Comparison of ENCODE assay signal across 13 cellular contexts in the genomic region with DNA sequence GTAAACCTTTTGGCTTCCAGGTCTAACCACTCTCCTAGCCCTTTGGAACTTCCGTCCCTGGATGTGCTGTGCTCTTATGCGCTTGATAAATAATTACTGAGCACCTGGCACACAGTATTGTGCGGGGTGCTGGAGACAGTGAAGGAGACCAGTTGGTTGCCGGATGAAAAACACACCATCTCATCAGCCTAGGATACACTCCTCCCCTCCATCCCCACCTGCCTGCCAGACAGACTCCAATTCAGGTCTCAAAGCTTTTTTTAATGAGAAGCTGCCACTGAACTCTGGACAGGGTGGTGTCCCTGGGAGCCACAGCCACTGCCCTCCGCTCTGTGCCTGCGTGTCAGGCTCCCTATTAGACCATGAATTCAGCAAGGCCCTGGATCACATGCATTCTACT. TPM values are rescaled to one million over a fixed set of nuclear protein-coding genes. Genes with fewer than 3 reads are reported as not detected.
DNase-seq lines count a peak whose midpoint lies in the region; ATAC-seq lines count a peak whose summit lies in the region.
"Had no signal": no experiment of that assay in that cellular context is flagged by ENCODE, and none has a peak within 500 bp of the region (broad histone marks: within the 10 kb centered on the region; RNA-seq: fewer than 3 reads in every experiment).

No MANE protein-coding gene starts in this region.

- H3K9me3 ChIP-seq in trophoblast cell (ENCODE audit: insufficient read depth, low read depth, low read length), result no peaks in the 10 kb centered on the region
- H3K9me3 ChIP-seq: ovary, SJCRH30 had no signal

- no peak overlapping the region for H4K91ac ChIP-seq in trophoblast cell (ENCODE audit: low read depth, low read length)

- H3K18ac ChIP-seq in trophoblast cell (ENCODE audit: low read length), result no peak overlapping the region

- H3K79me2 ChIP-seq in trophoblast cell (ENCODE audit: control insufficient read depth, insufficient read depth, low read length, poor library complexity), result peaks cover 52% of the 10 kb centered on the region

- H2BK12ac ChIP-seq in trophoblast cell (ENCODE audit: low read length), result no peak overlapping the region

- intact Hi-C loops in left ventricle myocardium superior (cut with micrococcal nuclease), result loop anchor here (10.0 kb wide), 1 partner anchor 47 kb away; no protein-coding TSS in a partner anchor

- peaks cover 3 to 7% of the 10 kb centered on the region in 2 experiments for H3K4me1 ChIP-seq in trophoblast cell (ENCODE audit: control insufficient read depth in 1 of 2, insufficient read depth in 2 of 2, low read length in 2 of 2)

- H3K4ac ChIP-seq in trophoblast cell (ENCODE audit: low read depth, low read length), result peak overlapping the region; percentile 71

- no peak overlapping the region for H2BK5ac ChIP-seq in trophoblast cell (ENCODE audit: low read depth, low read length, poor library complexity)

- H2AFZ ChIP-seq in trophoblast cell (ENCODE audit: insufficient read depth, low read length, poor library complexity), result no peak overlapping the region

- H2AK5ac ChIP-seq in trophoblast cell (ENCODE audit: low read length), result no peak overlapping the region

- WGBS in trophoblast cell (ENCODE audit: extremely low coverage, insufficient coverage, insufficient read length), result no CpG with 5 or more reads among the region's 6 CpGs

- H3K23ac ChIP-seq in trophoblast cell (ENCODE audit: low read length), result no peak overlapping the region

- H4K12ac ChIP-seq in trophoblast cell (ENCODE audit: low read depth, low read length), result no peak overlapping the region

- H2BK120ac ChIP-seq in trophoblast cell (ENCODE audit: insufficient read depth, low read length, poor library complexity), result no peak overlapping the region

- no peaks in the 10 kb centered on the region for H3K79me1 ChIP-seq in trophoblast cell (ENCODE audit: low read length)

- no peak overlapping the region for H3K14ac ChIP-seq in trophoblast cell (ENCODE audit: low read length)

- H3K9ac ChIP-seq in trophoblast cell (ENCODE audit: low read length), result no peak overlapping the region

- no peak overlapping the region for H3K4me3 ChIP-seq in trophoblast cell (ENCODE audit: low read depth, low read length)
- H3K4me3 ChIP-seq: ovary, SJCRH30 had no signal

- no peak overlapping the region for H3K4me2 ChIP-seq in trophoblast cell (ENCODE audit: low read length)

- H4K8ac ChIP-seq in trophoblast cell (ENCODE audit: low read depth, low read length), result no peak overlapping the region

- peaks cover 8 to 13% of the 10 kb centered on the region in 2 experiments for H3K36me3 ChIP-seq in trophoblast cell (ENCODE audit: control insufficient read depth in 1 of 2, insufficient read depth in 2 of 2, low read length in 2 of 2)
- H3K36me3 ChIP-seq: ovary had no signal

- no peak overlapping the region for H3K27ac ChIP-seq in trophoblast cell (ENCODE audit: low read depth, low read length)
- H3K27ac ChIP-seq: ovary, SJCRH30 had no signal

- no peaks in the 10 kb centered on the region for H3K27me3 ChIP-seq in trophoblast cell (ENCODE audit: insufficient read depth, low read length)
- H3K27me3 ChIP-seq: ovary, SJCRH30 had no signal

- ATAC-seq in left ventricle myocardium superior (peak; percentile 36), HG02798 (IDR thresholded peaks at IDR 0.05; ENCODE audit: poor library complexity, unreplicated experiment) (no peak), HG03139 (IDR thresholded peaks at IDR 0.05; ENCODE audit: unreplicated experiment) (no peak)

- peak in 2 of 3 experiments; percentile 10 to 60 for DNase-seq in NCI-H1417 (lab: John Stamatoyannopoulos, UW)
- no peak for DNase-seq in NCI-H1417 treated with DMSO at 0.1 percent for 48 hours (lab: John Stamatoyannopoulos, UW)
- peak; percentile 5 for DNase-seq in NCI-H774 (lab: John Stamatoyannopoulos, UW)
- DNase-seq in left ventricle myocardium superior, result no peak
- DNase-seq in trophoblast cell, result no peak
- DNase-seq in DMS 273 (lab: John Stamatoyannopoulos, UW; ENCODE audit: unreplicated experiment), result no peak
- DNase-seq: 8988T; activated CD4-positive, CD25-positive, alpha-beta regulatory T cell; ovary; SJCRH30; stimulated activated CD4-positive, alpha-beta T cell treated with anti-CD3 and anti-CD28 coated beads, Interleukin-4, amount 100 ng/mL, for 1 hour had no signal

RNA-seq across cellular contexts. Expression of a gene that starts 9.2 kb away (rescaled TPM):
- 172 TPM for total RNA-seq in left ventricle myocardium superior
- polyA plus RNA-seq in trophoblast cell (2013), result 211 and 220 TPM in 2 replicates

RNA-seq across cellular contexts. Expression of a gene that starts 33.3 kb away (rescaled TPM):
- total RNA-seq in left ventricle myocardium superior, result not detected
- 0.19 and 0.25 TPM in 2 replicates for polyA plus RNA-seq in trophoblast cell (2013)

RNA-seq across cellular contexts. Expression of a gene that starts 37.4 kb away (rescaled TPM):
- 1.7 TPM for total RNA-seq in left ventricle myocardium superior
- polyA plus RNA-seq in trophoblast cell (2013), result 3.7 and 4.1 TPM in 2 replicates

Comparison
In these comparisons a context has a peak if more than half of its experiments do, and no peak if none do; other contexts are left out.
1. DNase-seq: peak in NCI-H1417 (2 of 3) and NCI-H774 (single experiment); none in NCI-H1417 treated with DMSO at 0.1 percent for 48 hours (single experiment), left ventricle myocardium superior (single experiment), trophoblast cell (0 of 2) and DMS 273 (single experiment).